ENCODE assay signal across 8 cellular contexts in the genomic region with DNA sequence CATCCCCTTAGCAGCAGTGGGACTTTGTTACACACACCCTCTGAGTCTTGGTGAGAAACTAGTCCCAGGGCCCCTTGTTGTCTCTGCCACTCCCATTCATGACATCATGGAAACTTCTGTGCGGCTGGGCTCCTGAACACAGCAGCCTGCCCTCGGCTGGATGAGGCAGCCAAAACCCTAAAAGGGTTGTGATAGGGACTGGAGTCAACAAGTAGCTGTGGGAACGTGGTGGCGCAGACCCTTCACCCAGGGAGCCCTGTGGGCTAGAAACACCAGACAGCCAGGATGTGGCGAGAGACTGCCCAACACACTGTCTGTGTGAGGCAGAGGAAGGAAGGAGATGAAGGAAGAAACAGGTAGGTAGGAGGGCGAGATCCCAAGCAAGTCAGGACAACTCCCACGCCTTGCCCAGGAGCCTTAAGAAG.
DNase-seq lines count a peak whose midpoint lies in the region; ATAC-seq, FAIRE-seq and TF ChIP-seq lines count a peak whose summit lies in the region.

No MANE protein-coding gene starts in this region.

- TF ChIP-seq CTCF in choroid plexus epithelial cell (conservative IDR thresholded peaks at IDR 0.05; ENCODE audit: low read depth, low read length) (no peak), RWPE1 (conservative IDR thresholded peaks at IDR 0.05; ENCODE audit: low read depth) (no peak)

- H3K27ac ChIP-seq in RWPE1 = no peak overlapping the region

- DNase-seq in GM18507 (ENCODE audit: extremely low spot score, insufficient read length, low read depth) (peak; percentile 32), choroid plexus epithelial cell (ENCODE audit: low read depth) (peak; percentile 10), NCI-H1417 (lab: John Stamatoyannopoulos, UW) (no peak), HK-2 (ENCODE audit: unreplicated experiment) (no peak), RWPE1 (ENCODE audit: low spot score) (no peak)
- peak; percentile 74 to 80 for DNase-seq in stimulated activated CD4-positive, alpha-beta T cell treated with anti-CD3 and anti-CD28 coated beads, Interleukin-4, amount 100 ng/mL, for 48 hours (ENCODE audit: low read depth in 2 of 2)

- peak; percentile 73 to 74 for ATAC-seq in activated CD4-positive, CD25-positive, alpha-beta regulatory T cell treated with anti-CD3 and anti-CD28 coated beads, Interleukin-2, amount 50 U/mL, for 24 hours
- no peak for ATAC-seq in HG03442 (IDR thresholded peaks at IDR 0.05; ENCODE audit: unreplicated experiment)

- POLR2A ChIA-PET in RWPE1 (lab: Yijun Ruan, JAX; ENCODE audit: low non-redundant PET) = no interaction called here

- no peak overlapping the region for H3K4me3 ChIP-seq in choroid plexus epithelial cell (ENCODE audit: low read depth, low read length)

- CTCF ChIA-PET in RWPE1 (lab: Yijun Ruan, JAX) = interaction anchor here (0.7 to 1.2 kb wide), 3 partner anchors 9 to 41 kb away, joined by 3 to 6 read pairs (median 3); no protein-coding TSS in a partner anchor

- no peak for FAIRE-seq in GM18507 (lab: Jason Lieb, UNC)

Comparison
In these comparisons a context has a peak if more than half of its experiments do, and no peak if none do; other contexts are left out.
1. DNase-seq: peak in GM18507 (single experiment), choroid plexus epithelial cell (single experiment) and stimulated activated CD4-positive, alpha-beta T cell treated with anti-CD3 and anti-CD28 coated beads, Interleukin-4, amount 100 ng/mL, for 48 hours (2 of 2); none in NCI-H1417 (0 of 3), HK-2 (single experiment) and RWPE1 (single experiment).